Comparison of ENCODE assay signal across 9 cellular contexts in genomic region chr11:363948-364761, GRCh38. TPM values are rescaled to one million over a fixed set of nuclear protein-coding genes. Genes with fewer than 3 reads are reported as not detected.
DNase-seq lines count a peak whose midpoint lies in the region; ATAC-seq, FAIRE-seq and TF ChIP-seq lines count a peak whose summit lies in the region.
"Had no signal": no experiment of that assay in that cellular context is flagged by ENCODE, and none has a peak within 500 bp of the region (broad histone marks: within the 10 kb centered on the region; RNA-seq: fewer than 3 reads in every experiment).

No MANE protein-coding gene starts in this region.

- peaks cover 10% of the 10 kb centered on the region for H3K27me3 ChIP-seq in bronchial epithelial cell (ENCODE audit: control insufficient read depth, insufficient read depth, low read length)

- H3K4me1 Mint-ChIP-seq in CD14-positive monocyte (peaks cover 2% of the 10 kb centered on the region), T-helper 17 cell (peaks cover 17% of the 10 kb centered on the region), nephron (peaks cover 14% of the 10 kb centered on the region)

- no peak overlapping the region for H3K4me3 Mint-ChIP-seq in CD14-positive monocyte
- peak overlapping the region; percentile 43 for H3K4me3 Mint-ChIP-seq in T-helper 17 cell
- H3K4me3 Mint-ChIP-seq in nephron, result no peak overlapping the region

- H3K27me3 Mint-ChIP-seq in CD14-positive monocyte (ENCODE audit: low read depth in 3 of 3), result peaks cover 33 to 53% (median 39%) of the 10 kb centered on the region in 3 donors
- peaks cover 29% of the 10 kb centered on the region for H3K27me3 Mint-ChIP-seq in T-helper 17 cell
- H3K27me3 Mint-ChIP-seq in nephron (ENCODE audit: low read depth), result peaks cover 12% of the 10 kb centered on the region

- peak; percentile 35 for TF ChIP-seq CTCF in CD14-positive monocyte (IDR thresholded peaks at IDR 0.05)
- peak; percentile 82 for TF ChIP-seq CTCF in bronchial epithelial cell (IDR thresholded peaks at IDR 0.05; ENCODE audit: insufficient read depth, low read length, severe bottlenecking)
- TF ChIP-seq CTCF in nephron (IDR thresholded peaks at IDR 0.05; ENCODE audit: unreplicated experiment in 3 of 3), result peak in 2 of 3 experiments; percentile 12 to 17

- no peaks in the 10 kb centered on the region for H3K9me3 ChIP-seq in T-helper 17 cell (ENCODE audit: control insufficient read depth, low read length, poor library complexity, severe bottlenecking)

- peak; percentile 88 for FAIRE-seq in HTR-8/SVneo (lab: Jason Lieb, UNC)
- FAIRE-seq in bronchial epithelial cell (lab: Jason Lieb, UNC), result peak; percentile 73

- H3K4me3 ChIP-seq in bronchial epithelial cell (ENCODE audit: low read depth, low read length), result no peak overlapping the region

- H3K36me3 Mint-ChIP-seq in CD14-positive monocyte (peaks cover 0 to 4% of the 10 kb centered on the region in 2 donors), T-helper 17 cell (ENCODE audit: low read depth) (peaks cover 3% of the 10 kb centered on the region), nephron (ENCODE audit: low read depth) (no peaks in the 10 kb centered on the region)

- H3K27ac Mint-ChIP-seq in CD14-positive monocyte, result no peak overlapping the region
- H3K27ac Mint-ChIP-seq in T-helper 17 cell, result no peak overlapping the region
- no peak overlapping the region for H3K27ac Mint-ChIP-seq in nephron

- peaks cover 16 to 33% (median 25%) of the 10 kb centered on the region in 7 donors for H3K9me3 Mint-ChIP-seq in CD14-positive monocyte
- peaks cover 3% of the 10 kb centered on the region for H3K9me3 Mint-ChIP-seq in nephron

- intact Hi-C loops in CD14-positive monocyte (cut with micrococcal nuclease), result no loop called here

- DNase-seq in CD14-positive monocyte (ENCODE audit: low spot score), result peak; percentile 48
- DNase-seq in HTR-8/SVneo (ENCODE audit: insufficient read length, low spot score), result peak; percentile 67
- peak; percentile 50 to 82 (median 58) for DNase-seq in T-helper 17 cell
- peak; percentile 77 for DNase-seq in bronchial epithelial cell (ENCODE audit: low read depth)

- H3K36me3 ChIP-seq in bronchial epithelial cell (ENCODE audit: control insufficient read depth, insufficient read depth, low read length), result no peaks in the 10 kb centered on the region

- ATAC-seq in T-helper 17 cell, result peak; percentile 91
- no peak for ATAC-seq in HG03439 (IDR thresholded peaks at IDR 0.05; ENCODE audit: unreplicated experiment)
- ATAC-seq in HG02938 (IDR thresholded peaks at IDR 0.05; ENCODE audit: unreplicated experiment), result no peak
- ATAC-seq in GM21717 (IDR thresholded peaks at IDR 0.05; ENCODE audit: unreplicated experiment), result no peak

RNA-seq across cellular contexts. Expression of gene B4GALNT4, which starts 5.1 kb away (rescaled TPM):
- polyA plus RNA-seq in CD14-positive monocyte, result not detected
- total RNA-seq in T-helper 17 cell (1 to 10 TPM; 6.0 to 8.6 TPM), bronchial epithelial cell (10.8 and 11.4 TPM in 2 replicates)

RNA-seq across cellular contexts. Expression of gene PKP3, which starts 29.9 kb away (rescaled TPM):
- not detected for polyA plus RNA-seq in CD14-positive monocyte
- total RNA-seq in T-helper 17 cell (not detected), bronchial epithelial cell (231 and 328 TPM in 2 replicates)
- total RNA-seq: mononuclear cell had no signal

RNA-seq across cellular contexts. Expression of gene IFITM3, which starts 43.5 kb away (rescaled TPM):
- 100 to 1,000 TPM; 445 to 637 TPM for polyA plus RNA-seq in CD14-positive monocyte
- 10 to 100 TPM in 1 of 2 donors, 1 to 10 TPM in 1; 2.5 to 25.2 TPM for total RNA-seq in T-helper 17 cell
- total RNA-seq in bronchial epithelial cell, result 4.5 and 14.5 TPM in 2 replicates

RNA-seq across cellular contexts. Expression of gene IFITM1, which starts 50.3 kb away (rescaled TPM):
- 10 to 100 TPM; 26.0 to 36.3 TPM for polyA plus RNA-seq in CD14-positive monocyte
- total RNA-seq in T-helper 17 cell, result 100 to 1,000 TPM; 344 to 363 TPM
- 1.2 and 1.8 TPM in 2 replicates for total RNA-seq in bronchial epithelial cell

RNA-seq across cellular contexts. Expression of gene SIGIRR, which starts 50.6 kb away (rescaled TPM):
- polyA plus RNA-seq in CD14-positive monocyte, result 10 to 100 TPM; 62.8 to 75.4 TPM
- total RNA-seq in T-helper 17 cell (100 to 1,000 TPM; 353 to 409 TPM), bronchial epithelial cell (15.9 and 24.7 TPM in 2 replicates)

Comparison
In these comparisons a context has a peak if more than half of its experiments do, and no peak if none do; other contexts are left out.
1. CTCF ChIP-seq: peak in every context shown above with its lines; median percentile 82 in bronchial epithelial cell; 35 in CD14-positive monocyte; 14 in nephron.
2. RNA of gene PKP3, which starts 29.9 kb away (total RNA-seq): 231 to 328 TPM in bronchial epithelial cell; not detected in T-helper 17 cell; every median in the first group is over 100 times any median in the second.
3. Peak in every context shown above with its lines, with median percentiles within 50 percentile points of each other: DNase-seq.